ENCODE assay signal across 13 cellular contexts in genomic region chr10:76050291-76050625, GRCh38.
"Had no signal": no experiment of that assay in that cellular context is flagged by ENCODE, and none has a peak within 500 bp of the region (broad histone marks: within the 10 kb centered on the region; RNA-seq: fewer than 3 reads in every experiment).

No MANE protein-coding gene starts in this region.

- H3K27me3 ChIP-seq: ascending aorta, colonic mucosa, left lung had no signal

- H2AFZ ChIP-seq: parathyroid adenoma had no signal

- H3K27ac Mint-ChIP-seq: activated naive CD8-positive, alpha-beta T cell treated with anti-CD3 and anti-CD28 coated beads, Interleukin-2, amount 50 U/mL, for 24 hours; activated T-helper 1 cell treated with anti-CD3 and anti-CD28 coated beads, Interleukin-12 subunit alpha, Interleukin-12 subunit beta, Interleukin-2, Interleukin-4 antibody, amounts not matched to agents 30 ng/mL and 10 ng/mL and 1 ng/mL, durations not matched to agents 14 hours and 24 hours and 36 hours; stimulated activated effector memory CD8-positive, alpha-beta T cell treated with anti-CD3 and anti-CD28 coated beads, Interleukin-12 subunit alpha, Interleukin-12 subunit beta, amount 100 ng/mL, for 72 hours had no signal

- H3K9me3 ChIP-seq: ascending aorta, colonic mucosa had no signal

- ATAC-seq: activated naive CD8-positive, alpha-beta T cell treated with anti-CD3 and anti-CD28 coated beads, Interleukin-2, amount 50 U/mL, for 24 hours; stimulated activated effector memory CD8-positive, alpha-beta T cell treated with anti-CD3 and anti-CD28 coated beads, Interleukin-12 subunit alpha, Interleukin-12 subunit beta, amount 100 ng/mL, for 72 hours had no signal

- H3K36me3 Mint-ChIP-seq: stimulated activated effector memory CD8-positive, alpha-beta T cell treated with anti-CD3 and anti-CD28 coated beads, Interleukin-12 subunit alpha, Interleukin-12 subunit beta, amount 100 ng/mL, for 72 hours had no signal

- H3K4me1 ChIP-seq: ascending aorta, colonic mucosa, parathyroid adenoma had no signal

- H3K27ac ChIP-seq: ascending aorta, colonic mucosa, left lung, parathyroid adenoma had no signal

- DNase-seq: activated CD4-positive, alpha-beta T cell treated with anti-CD3 and anti-CD28 coated beads for 48 hours; activated naive CD4-positive, alpha-beta T cell; activated naive CD8-positive, alpha-beta T cell treated with anti-CD3 and anti-CD28 coated beads, Interleukin-2, amount 50 U/mL, for 24 hours; colonic mucosa; effector CD4-positive, alpha-beta T cell; head of caudate nucleus; left lung; T-helper 1 cell had no signal

- H3K4me3 Mint-ChIP-seq: activated naive CD8-positive, alpha-beta T cell treated with anti-CD3 and anti-CD28 coated beads, Interleukin-2, amount 50 U/mL, for 24 hours; activated T-helper 1 cell treated with anti-CD3 and anti-CD28 coated beads, Interleukin-12 subunit alpha, Interleukin-12 subunit beta, Interleukin-2, Interleukin-4 antibody, amounts not matched to agents 30 ng/mL and 10 ng/mL and 1 ng/mL, durations not matched to agents 14 hours and 24 hours and 36 hours; stimulated activated effector memory CD8-positive, alpha-beta T cell treated with anti-CD3 and anti-CD28 coated beads, Interleukin-12 subunit alpha, Interleukin-12 subunit beta, amount 100 ng/mL, for 72 hours had no signal

- H3K4me3 ChIP-seq: ascending aorta, colonic mucosa, left lung had no signal

- H3K4me1 Mint-ChIP-seq: activated naive CD8-positive, alpha-beta T cell treated with anti-CD3 and anti-CD28 coated beads, Interleukin-2, amount 50 U/mL, for 24 hours; stimulated activated effector memory CD8-positive, alpha-beta T cell treated with anti-CD3 and anti-CD28 coated beads, Interleukin-12 subunit alpha, Interleukin-12 subunit beta, amount 100 ng/mL, for 72 hours had no signal

- H3K36me3 ChIP-seq: ascending aorta, colonic mucosa, left lung had no signal

- H3K79me2 ChIP-seq: parathyroid adenoma had no signal

- FAIRE-seq: islet of Langerhans had no signal

- H3K9ac ChIP-seq: parathyroid adenoma had no signal
